36 cellular contexts compared by ENCODE assay signal in genomic region chr1:157286096-157286495, GRCh38.
"Had no signal": no experiment of that assay in that cellular context is flagged by ENCODE, and none has a peak within 500 bp of the region (broad histone marks: within the 10 kb centered on the region; RNA-seq: fewer than 3 reads in every experiment).

No MANE protein-coding gene starts in this region.

- H3K4me1 ChIP-seq: adrenal gland, ascending aorta had no signal

- H3K9me3 ChIP-seq: adrenal gland, ascending aorta had no signal

- H3K4me1 Mint-ChIP-seq: activated CD4-positive, alpha-beta T cell treated with anti-CD3 and anti-CD28 coated beads, Interleukin-2, amount 10 ng/mL, durations not matched to agents 24 days and 14 days; activated naive CD8-positive, alpha-beta T cell treated with anti-CD3 and anti-CD28 coated beads for 36 hours; activated T-helper 17 cell treated with anti-CD3 and anti-CD28 coated beads, Interleukin-2, amount 50 U/mL, for 72 hours; brain; central memory CD8-positive, alpha-beta T cell had no signal

- H3K9me3 Mint-ChIP-seq: activated B cell treated with CpG ODN at 0.5 μM for 24 hours; activated CD4-positive, alpha-beta memory T cell treated with anti-CD3 and anti-CD28 coated beads for 36 hours; activated CD4-positive, alpha-beta T cell treated with anti-CD3 and anti-CD28 coated beads, Interleukin-2, amount 10 ng/mL, durations not matched to agents 24 days and 14 days; activated CD8-positive, alpha-beta T cell treated with anti-CD3 and anti-CD28 coated beads for 36 hours; activated naive CD4-positive, alpha-beta T cell treated with anti-CD3 and anti-CD28 coated beads for 36 hours; activated naive CD4-positive, alpha-beta T cell treated with anti-CD3 and anti-CD28 coated beads, Interleukin-2, amount 50 U/mL, for 72 hours; activated naive CD8-positive, alpha-beta T cell treated with anti-CD3 and anti-CD28 coated beads for 36 hours; activated T-cell treated with anti-CD3 and anti-CD28 coated beads, Interleukin-2, amount 50 U/mL, for 4 hours; activated T-cell treated with anti-CD3 and anti-CD28 coated beads, Interleukin-2, amount 50 U/mL, for 72 hours; activated T-helper 1 cell treated with anti-CD3 and anti-CD28 coated beads, Interleukin-12 subunit alpha, Interleukin-12 subunit beta, Interleukin-2, Interleukin-4 antibody, amounts not matched to agents 30 ng/mL and 10 ng/mL and 1 ng/mL, durations not matched to agents 14 hours and 24 hours and 36 hours; brain; central memory CD8-positive, alpha-beta T cell; T-helper 1 cell treated with Interleukin-12 subunit alpha and Interleukin-12 subunit beta and Interleukin-4 antibody, amounts not matched to agents 30 μg/mL and 1 μg/mL, for 36 hours; T-helper 2 cell treated with Interferon-gamma antibody and Interleukin-4, amounts not matched to agents 5 μg/mL and 100 μg/mL, for 36 hours had no signal

- H3K27ac Mint-ChIP-seq: activated B cell treated with CpG ODN at 0.5 μM for 24 hours; activated CD4-positive, alpha-beta memory T cell treated with anti-CD3 and anti-CD28 coated beads for 36 hours; activated CD4-positive, alpha-beta T cell treated with anti-CD3 and anti-CD28 coated beads, Interleukin-2, amount 10 ng/mL, durations not matched to agents 24 days and 14 days; activated CD8-positive, alpha-beta T cell treated with anti-CD3 and anti-CD28 coated beads for 36 hours; activated naive CD4-positive, alpha-beta T cell treated with anti-CD3 and anti-CD28 coated beads for 36 hours; activated naive CD4-positive, alpha-beta T cell treated with anti-CD3 and anti-CD28 coated beads, Interleukin-2, amount 50 U/mL, for 72 hours; activated naive CD8-positive, alpha-beta T cell treated with anti-CD3 and anti-CD28 coated beads for 36 hours; activated T-cell treated with anti-CD3 and anti-CD28 coated beads, Interleukin-2, amount 50 U/mL, for 72 hours; activated T-helper 1 cell treated with anti-CD3 and anti-CD28 coated beads, Interleukin-12 subunit alpha, Interleukin-12 subunit beta, Interleukin-2, Interleukin-4 antibody, amounts not matched to agents 30 ng/mL and 10 ng/mL and 1 ng/mL, durations not matched to agents 14 hours and 24 hours and 36 hours; activated T-helper 17 cell treated with anti-CD3 and anti-CD28 coated beads, Interleukin-2, amount 50 U/mL, for 72 hours; brain; T-helper 1 cell treated with Interleukin-12 subunit alpha and Interleukin-12 subunit beta and Interleukin-4 antibody, amounts not matched to agents 30 μg/mL and 1 μg/mL, for 36 hours; T-helper 2 cell treated with Interferon-gamma antibody and Interleukin-4, amounts not matched to agents 5 μg/mL and 100 μg/mL, for 36 hours had no signal

- H3K36me3 ChIP-seq: adrenal gland, ascending aorta, cardiac muscle cell had no signal

- H3K27ac ChIP-seq: adrenal gland, ascending aorta, cardiac muscle cell, VCaP had no signal

- H3K4me3 ChIP-seq: adrenal gland, ascending aorta, cardiac muscle cell had no signal

- H3K4me3 Mint-ChIP-seq: activated B cell treated with CpG ODN at 0.5 μM for 24 hours; activated CD4-positive, alpha-beta memory T cell treated with anti-CD3 and anti-CD28 coated beads for 36 hours; activated CD4-positive, alpha-beta T cell treated with anti-CD3 and anti-CD28 coated beads, Interleukin-2, amount 10 ng/mL, durations not matched to agents 24 days and 14 days; activated CD8-positive, alpha-beta T cell treated with anti-CD3 and anti-CD28 coated beads for 36 hours; activated naive CD4-positive, alpha-beta T cell treated with anti-CD3 and anti-CD28 coated beads for 36 hours; activated naive CD8-positive, alpha-beta T cell treated with anti-CD3 and anti-CD28 coated beads for 36 hours; activated T-cell treated with anti-CD3 and anti-CD28 coated beads, Interleukin-2, amount 50 U/mL, for 4 hours; activated T-cell treated with anti-CD3 and anti-CD28 coated beads, Interleukin-2, amount 50 U/mL, for 72 hours; activated T-helper 1 cell treated with anti-CD3 and anti-CD28 coated beads, Interleukin-12 subunit alpha, Interleukin-12 subunit beta, Interleukin-2, Interleukin-4 antibody, amounts not matched to agents 30 ng/mL and 10 ng/mL and 1 ng/mL, durations not matched to agents 14 hours and 24 hours and 36 hours; activated T-helper 17 cell treated with anti-CD3 and anti-CD28 coated beads, Interleukin-2, amount 50 U/mL, for 72 hours; brain; central memory CD8-positive, alpha-beta T cell; T-helper 1 cell treated with Interleukin-12 subunit alpha and Interleukin-12 subunit beta and Interleukin-4 antibody, amounts not matched to agents 30 μg/mL and 1 μg/mL, for 36 hours; T-helper 2 cell treated with Interferon-gamma antibody and Interleukin-4, amounts not matched to agents 5 μg/mL and 100 μg/mL, for 36 hours had no signal

- DNase-seq: activated B cell treated with CpG ODN at 0.5 μM for 24 hours; activated CD4-positive, alpha-beta memory T cell treated with anti-CD3 and anti-CD28 coated beads for 36 hours; activated CD4-positive, alpha-beta T cell treated with anti-CD3 and anti-CD28 coated beads for 4 hours; activated CD4-positive, alpha-beta T cell treated with anti-CD3 and anti-CD28 coated beads, Interleukin-2, amount 10 ng/mL, durations not matched to agents 24 days and 14 days; activated CD4-positive, alpha-beta T cell treated with anti-CD3 and anti-CD28 coated beads, Interleukin-2, amount 50 U/mL, for 1 hour; activated CD4-positive, alpha-beta T cell treated with anti-CD3 and anti-CD28 coated beads, Interleukin-2, amount 50 U/mL, for 4 hours; activated CD4-positive, CD25-positive, alpha-beta regulatory T cell treated with anti-CD3 and anti-CD28 coated beads, Interleukin-2, amount 50 U/mL, for 72 hours; activated CD8-positive, alpha-beta memory T cell treated with anti-CD3 and anti-CD28 coated beads, Interleukin-2, amount 50 U/mL, for 4 hours; activated CD8-positive, alpha-beta T cell treated with anti-CD3 and anti-CD28 coated beads for 36 hours; activated effector memory CD4-positive, alpha-beta T cell treated with anti-CD3 and anti-CD28 coated beads, Interleukin-2, amount 50 U/mL, for 16 hours; activated gamma-delta T cell treated with Interleukin-2 at 50 U/mL for 16 hours; activated naive CD4-positive, alpha-beta T cell; activated naive CD4-positive, alpha-beta T cell treated with anti-CD3 and anti-CD28 coated beads for 36 hours; activated naive CD4-positive, alpha-beta T cell treated with anti-CD3 and anti-CD28 coated beads, Interleukin-2, amount 50 U/mL, for 16 hours; activated naive CD8-positive, alpha-beta T cell treated with anti-CD3 and anti-CD28 coated beads for 36 hours; activated T-cell treated with anti-CD3 and anti-CD28 coated beads for 4 hours; activated T-cell treated with anti-CD3 and anti-CD28 coated beads, Interleukin-2, amount 50 U/mL, for 1 hour; activated T-cell treated with anti-CD3 and anti-CD28 coated beads, Interleukin-2, amount 50 U/mL, for 4 hours; activated T-cell treated with anti-CD3 and anti-CD28 coated beads, Interleukin-2, amount 50 U/mL, for 72 hours; adrenal gland; amniotic stem cell; caudate nucleus; cerebellar nuclear complex; T-helper 1 cell; T-helper 2 cell; T-helper 9 cell had no signal

- H3K27me3 ChIP-seq: ascending aorta, cardiac muscle cell had no signal

- H3K36me3 Mint-ChIP-seq: activated CD4-positive, alpha-beta memory T cell treated with anti-CD3 and anti-CD28 coated beads for 36 hours; activated naive CD4-positive, alpha-beta T cell treated with anti-CD3 and anti-CD28 coated beads, Interleukin-2, amount 50 U/mL, for 72 hours; activated naive CD8-positive, alpha-beta T cell treated with anti-CD3 and anti-CD28 coated beads for 36 hours; brain had no signal

- ATAC-seq: activated CD8-positive, alpha-beta T cell treated with anti-CD3 and anti-CD28 coated beads for 36 hours; activated naive CD4-positive, alpha-beta T cell treated with anti-CD3 and anti-CD28 coated beads, Interleukin-2, amount 50 U/mL, for 72 hours; activated T-cell treated with anti-CD3 and anti-CD28 coated beads, Interleukin-2, amount 50 U/mL, for 4 hours; activated T-cell treated with anti-CD3 and anti-CD28 coated beads, Interleukin-2, amount 50 U/mL, for 72 hours; activated T-helper 17 cell treated with anti-CD3 and anti-CD28 coated beads, Interleukin-2, amount 50 U/mL, for 72 hours had no signal
